ENCODE assay signal across 19 cellular contexts in the genomic region with DNA sequence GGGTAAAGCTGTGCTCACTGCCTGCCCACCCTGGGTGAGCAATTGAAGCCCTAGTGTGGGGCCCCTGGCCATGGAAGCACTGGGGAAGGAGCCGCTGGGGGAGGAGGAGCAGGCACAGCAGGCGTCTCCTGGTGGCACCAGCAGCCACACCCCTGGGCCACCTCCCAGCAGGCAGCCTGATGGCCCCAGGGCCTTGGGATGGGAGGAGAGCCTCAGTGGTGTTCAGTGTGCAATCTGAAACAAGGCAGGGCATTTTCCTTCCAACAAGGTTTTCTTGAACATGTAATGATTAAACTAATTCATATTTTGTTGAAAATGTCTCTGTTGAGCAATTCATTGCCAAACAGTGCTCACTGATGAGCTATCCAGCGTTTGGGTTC.
DNase-seq lines count a peak whose midpoint lies in the region; ATAC-seq and TF ChIP-seq lines count a peak whose summit lies in the region.
"Had no signal": no experiment of that assay in that cellular context is flagged by ENCODE, and none has a peak within 500 bp of the region (broad histone marks: within the 10 kb centered on the region; RNA-seq: fewer than 3 reads in every experiment).

No MANE protein-coding gene starts in this region.

- H3K79me2 ChIP-seq in hepatocyte = peaks cover 13% of the 10 kb centered on the region

- no peaks in the 10 kb centered on the region for H3K9me2 ChIP-seq in hepatocyte (replicated peaks; ENCODE audit: insufficient read depth)
- H3K9me2 ChIP-seq: SK-N-SH had no signal

- H3K27ac ChIP-seq in HUES48 (ENCODE audit: low read depth, low read length) (peak overlapping the region; percentile 34), hepatocyte (peak overlapping the region; percentile 95), mucosa of rectum (ENCODE audit: low read depth in 2 of 2, low read length in 2 of 2) (peak overlapping the region; percentile 25 to 40)
- H3K27ac ChIP-seq: HL-60, PC-9 had no signal

- H2AFZ ChIP-seq in hepatocyte = no peak overlapping the region
- H2AFZ ChIP-seq: PC-9 had no signal

- H3K36me3 ChIP-seq in HUES48 (ENCODE audit: control insufficient read depth, insufficient read depth, low read length) (no peaks in the 10 kb centered on the region), hepatocyte (replicated peaks; ENCODE audit: insufficient read depth, low read depth) (no peaks in the 10 kb centered on the region), mucosa of rectum (ENCODE audit: control insufficient read depth in 2 of 2, insufficient read depth in 2 of 2, low read length in 2 of 2) (no peaks in the 10 kb centered on the region)

- H3K9me3 ChIP-seq in HUES48 (ENCODE audit: control insufficient read depth, insufficient read depth, low read length) (no peaks in the 10 kb centered on the region), hepatocyte (ENCODE audit: low read depth) (no peaks in the 10 kb centered on the region), mucosa of rectum (ENCODE audit: control insufficient read depth in 2 of 2, low read length in 2 of 2) (no peaks in the 10 kb centered on the region)
- H3K9me3 ChIP-seq: SK-N-SH had no signal

- H3K4me3 ChIP-seq in HUES48 (ENCODE audit: low read depth, low read length) = no peak overlapping the region
- H3K4me3 ChIP-seq in hepatocyte = no peak overlapping the region
- no peak overlapping the region for H3K4me3 ChIP-seq in mucosa of rectum (ENCODE audit: low read length in 2 of 2)
- H3K4me3 ChIP-seq: PC-9 had no signal

- DNase-seq in hepatocyte (ENCODE audit: low spot score) = peak; percentile 25
- DNase-seq in activated CD4-positive, alpha-beta T cell treated with anti-CD3 and anti-CD28 coated beads, Interleukin-2, amount 50 U/mL, for 1 hour = no peak
- DNase-seq: CD4-positive, alpha-beta memory T cell; DMS79 treated with DMSO at 0.1 percent for 48 hours; GOT3; KBM-7; NCI-H1436 treated with DMSO at 0.1 percent for 48 hours; NCI-H2029 treated with DMSO at 0.1 percent for 48 hours; NCI-H2171 treated with DMSO at 0.1 percent for 48 hours; NCI-H446 treated with DMSO at 0.1 percent for 48 hours; NCI-H774; PC-9; SK-N-SH had no signal

- H3K9ac ChIP-seq in HUES48 (ENCODE audit: low read depth, low read length) = no peak overlapping the region
- peak overlapping the region in 1 of 2 donors; percentile 14 for H3K9ac ChIP-seq in mucosa of rectum (ENCODE audit: low read depth in 1 of 2, low read length in 2 of 2)
- H3K9ac ChIP-seq: SK-N-SH had no signal

- peaks cover 50% of the 10 kb centered on the region for H3K4me1 ChIP-seq in HUES48 (ENCODE audit: control insufficient read depth, insufficient read depth, low read length)
- H3K4me1 ChIP-seq in hepatocyte (ENCODE audit: insufficient read depth) = peaks cover 57% of the 10 kb centered on the region
- H3K4me1 ChIP-seq in mucosa of rectum (ENCODE audit: control insufficient read depth in 2 of 2, insufficient read depth in 2 of 2, low read length in 2 of 2) = peaks cover 19 to 28% of the 10 kb centered on the region in 2 donors

- H3K27me3 ChIP-seq in HUES48 (ENCODE audit: control insufficient read depth, insufficient read depth, low read length) = no peaks in the 10 kb centered on the region
- H3K27me3 ChIP-seq in hepatocyte = no peaks in the 10 kb centered on the region
- H3K27me3 ChIP-seq in mucosa of rectum (ENCODE audit: control insufficient read depth in 2 of 2, insufficient read depth in 2 of 2, low read length in 2 of 2) = no peaks in the 10 kb centered on the region

- H3K4me2 ChIP-seq in hepatocyte = peak overlapping the region; percentile 63
- H3K4me2 ChIP-seq: PC-9, SK-N-SH had no signal

- WGBS in hepatocyte (ENCODE audit: low lambda C conversion rate, missing lambda C conversion rate) = 85% methylated on average over 3 of the region's 3 CpGs

- no peak for TF ChIP-seq CTCF in hepatocyte (IDR thresholded peaks at IDR 0.05; ENCODE audit: poor library complexity)

- ATAC-seq in SK-N-SH treated with all-trans-retinoic acid at 6 μM for 48 hours (no peak), HG02981 (IDR thresholded peaks at IDR 0.05; ENCODE audit: unreplicated experiment) (no peak), GM18511 (IDR thresholded peaks at IDR 0.05; ENCODE audit: unreplicated experiment) (no peak)

- no peaks in the 10 kb centered on the region for H4K20me1 ChIP-seq in hepatocyte (ENCODE audit: insufficient read depth, poor library complexity, severe bottlenecking)

TF ChIP-seq in SK-N-SH treated with all-trans-retinoic acid at 6 μM for 48 hours, 23 proteins besides CTCF, POLR2A, EP300 and RAD21 (continues in another document):
- TF ChIP-seq OSR1 (CRISPR knock-in tag; IDR thresholded peaks at IDR 0.05) (no peak), RARB (CRISPR knock-in tag; IDR thresholded peaks at IDR 0.05) (no peak), CSRNP3 (CRISPR knock-in tag; IDR thresholded peaks at IDR 0.05) (no peak), ZNF565 (CRISPR knock-in tag; conservative IDR thresholded peaks at IDR 0.05; ENCODE audit: low read depth) (no peak), TOX (CRISPR knock-in tag; IDR thresholded peaks at IDR 0.05; ENCODE audit: borderline replicate concordance) (no peak), TCF4 (CRISPR knock-in tag; IDR thresholded peaks at IDR 0.05; ENCODE audit: borderline replicate concordance) (no peak), ZFP30 (CRISPR knock-in tag; IDR thresholded peaks at IDR 0.05) (no peak), POU6F1 (CRISPR knock-in tag; IDR thresholded peaks at IDR 0.05; ENCODE audit: borderline replicate concordance, low read depth) (no peak), TSHZ2 (CRISPR knock-in tag; IDR thresholded peaks at IDR 0.05) (no peak), PATZ1 (CRISPR knock-in tag; IDR thresholded peaks at IDR 0.05; ENCODE audit: borderline replicate concordance) (no peak), PPARA (CRISPR knock-in tag; IDR thresholded peaks at IDR 0.05; ENCODE audit: borderline replicate concordance) (no peak), ZC3H10 (CRISPR knock-in tag; IDR thresholded peaks at IDR 0.05) (no peak)

Comparison
In these comparisons a context has a peak if more than half of its experiments do, and no peak if none do; other contexts are left out.
1. H3K27ac ChIP-seq: peak in every context shown above with its lines; median percentile 95 in hepatocyte; 34 in HUES48; 32 in mucosa of rectum.